ENCODE assay signal across 8 cellular contexts in genomic region chr14:24297190-24297964, GRCh38. TPM values are rescaled to one million over a fixed set of nuclear protein-coding genes. Genes with fewer than 3 reads are reported as not detected.
DNase-seq lines count a peak whose midpoint lies in the region; ATAC-seq and TF ChIP-seq lines count a peak whose summit lies in the region.

No MANE protein-coding gene starts in this region.

- intact Hi-C loops in MCF 10A (cut with micrococcal nuclease): loop anchor here (1.0 to 5.0 kb wide), 4 partner anchors 26 to 190 kb away; partner anchors contain the start of genes MDP1 and RABGGTA
- intact Hi-C loops in naive thymus-derived CD4-positive, alpha-beta T cell (cut with micrococcal nuclease): loop anchor here (1.0 to 5.0 kb wide), 8 partner anchors 11 to 285 kb away; partner anchors contain the start of gene MDP1 (in 2 of the 2)

- DNase-seq in activated CD4-positive, alpha-beta T cell treated with anti-CD3 and anti-CD28 coated beads, Interleukin-2, amount 10 ng/mL, durations not matched to agents 7 days and 5 days: no peak
- DNase-seq in activated CD4-positive, alpha-beta T cell treated with anti-CD3 and anti-CD28 coated beads, Interleukin-2, amount 50 U/mL, for 48 hours: no peak
- DNase-seq in HEK293T (ENCODE audit: extremely low spot score) (peak; percentile 47), NCI-H2171 treated with DMSO at 0.1 percent for 48 hours (lab: John Stamatoyannopoulos, UW) (peak; percentile 63), MCF 10A (ENCODE audit: unreplicated experiment) (peak; percentile 71), SKM-1 (lab: John Stamatoyannopoulos, UW; ENCODE audit: unreplicated experiment) (no peak)
- DNase-seq in naive thymus-derived CD4-positive, alpha-beta T cell: no peak
- DNase-seq in stimulated activated CD4-positive, alpha-beta T cell treated with anti-CD3 and anti-CD28 coated beads, Interleukin-4, amount 100 ng/mL, for 24 hours: no peak

- no peak for ATAC-seq in naive thymus-derived CD4-positive, alpha-beta T cell

- CTCF ChIA-PET in activated CD4-positive, alpha-beta T cell treated with anti-CD3 and anti-CD28 coated beads, Interleukin-2, amount 10 ng/mL, durations not matched to agents 7 days and 5 days (lab: Charles Lee): interaction anchor here (0.6 to 8.7 kb wide), 27 partner anchors 7 to 139 kb away, joined by 3 to 111 read pairs (median 5); partner anchors contain the start of genes ADCY4, CIDEB, IPO4 and KHNYN
- CTCF ChIA-PET in HEK293T (lab: Yijun Ruan, JAX): interaction anchor here (0.6 to 5.6 kb wide), 17 partner anchors 10 to 1409 kb away, joined by 3 to 69 read pairs (median 4); partner anchors contain the start of genes CIDEB, MDP1, RABGGTA and TINF2
- CTCF ChIA-PET in MCF 10A (lab: Yijun Ruan, JAX): interaction anchor here (0.6 to 11.2 kb wide), 33 partner anchors 8 to 976 kb away, joined by 3 to 414 read pairs (median 4); partner anchors contain the start of genes CHMP4A, CIDEB, GMPR2 and IRF9
- CTCF ChIA-PET in naive thymus-derived CD4-positive, alpha-beta T cell (lab: Charles Lee): interaction anchor here (0.7 to 9.4 kb wide), 20 partner anchors 11 to 665 kb away, joined by 3 to 140 read pairs (median 4); partner anchors contain the start of genes CIDEB, LTB4R, LTB4R2 and RABGGTA

- no peaks in the 10 kb centered on the region for H3K9me3 Mint-ChIP-seq in activated CD4-positive, alpha-beta T cell treated with anti-CD3 and anti-CD28 coated beads, Interleukin-2, amount 10 ng/mL, durations not matched to agents 7 days and 5 days
- no peaks in the 10 kb centered on the region for H3K9me3 Mint-ChIP-seq in MCF 10A (ENCODE audit: unreplicated experiment)
- peaks cover 0 to 5% (median 0%) of the 10 kb centered on the region in 11 donors for H3K9me3 Mint-ChIP-seq in naive thymus-derived CD4-positive, alpha-beta T cell

- no peak overlapping the region for H3K4me3 ChIP-seq in naive thymus-derived CD4-positive, alpha-beta T cell (ENCODE audit: low read length)

- no peaks in the 10 kb centered on the region for H3K27me3 Mint-ChIP-seq in activated CD4-positive, alpha-beta T cell treated with anti-CD3 and anti-CD28 coated beads, Interleukin-2, amount 10 ng/mL, durations not matched to agents 7 days and 5 days
- H3K27me3 Mint-ChIP-seq in MCF 10A (ENCODE audit: insufficient read depth, unreplicated experiment): no peaks in the 10 kb centered on the region
- no peaks in the 10 kb centered on the region for H3K27me3 Mint-ChIP-seq in naive thymus-derived CD4-positive, alpha-beta T cell

- no peaks in the 10 kb centered on the region for H3K9me3 ChIP-seq in naive thymus-derived CD4-positive, alpha-beta T cell (ENCODE audit: control insufficient read depth in 2 of 3, low read length in 3 of 3)

- peaks cover 28% of the 10 kb centered on the region for H3K36me3 Mint-ChIP-seq in activated CD4-positive, alpha-beta T cell treated with anti-CD3 and anti-CD28 coated beads, Interleukin-2, amount 10 ng/mL, durations not matched to agents 7 days and 5 days (ENCODE audit: low read depth)
- H3K36me3 Mint-ChIP-seq in MCF 10A (ENCODE audit: insufficient read depth, unreplicated experiment): peaks cover 64% of the 10 kb centered on the region
- peaks cover 0 to 27% (median 13%) of the 10 kb centered on the region in 5 donors for H3K36me3 Mint-ChIP-seq in naive thymus-derived CD4-positive, alpha-beta T cell

- POLR2A ChIA-PET in activated CD4-positive, alpha-beta T cell treated with anti-CD3 and anti-CD28 coated beads, Interleukin-2, amount 10 ng/mL, durations not matched to agents 7 days and 5 days (lab: Charles Lee): interaction anchor here (0.6 to 1.9 kb wide), 2 partner anchors 55 to 88 kb away, joined by 5 to 10 read pairs; partner anchors contain the start of gene TINF2
- POLR2A ChIA-PET in HEK293T (lab: Yijun Ruan, JAX) (interaction anchor here (1.0 to 8.8 kb wide), 9 partner anchors 16 to 139 kb away, joined by 3 to 139 read pairs (median 4); partner anchors contain the start of genes CHMP4A, GMPR2, RABGGTA and TINF2), MCF 10A (lab: Yijun Ruan, JAX) (interaction anchor here (0.5 to 7.6 kb wide), 24 partner anchors 8 to 189 kb away, joined by 3 to 187 read pairs (median 4); partner anchors contain the start of genes CHMP4A, CIDEB, DCAF11 and GMPR2)
- POLR2A ChIA-PET in naive thymus-derived CD4-positive, alpha-beta T cell (lab: Charles Lee): interaction anchor here (0.6 to 8.7 kb wide), 11 partner anchors 14 to 245 kb away, joined by 3 to 125 read pairs (median 4); partner anchors contain the start of genes CARMIL3, CBLN3, CIDEB and KHNYN

- H3K4me1 Mint-ChIP-seq in activated CD4-positive, alpha-beta T cell treated with anti-CD3 and anti-CD28 coated beads, Interleukin-2, amount 10 ng/mL, durations not matched to agents 7 days and 5 days: peaks cover 53% of the 10 kb centered on the region
- H3K4me1 Mint-ChIP-seq in MCF 10A (ENCODE audit: insufficient read depth, unreplicated experiment): peaks cover 33% of the 10 kb centered on the region
- peaks cover 28 to 67% (median 55%) of the 10 kb centered on the region in 7 donors for H3K4me1 Mint-ChIP-seq in naive thymus-derived CD4-positive, alpha-beta T cell

- H3K27me3 ChIP-seq in naive thymus-derived CD4-positive, alpha-beta T cell (ENCODE audit: control insufficient read depth in 2 of 2, insufficient read depth in 2 of 2, low read length in 2 of 2): no peaks in the 10 kb centered on the region

- H3K27ac Mint-ChIP-seq in activated CD4-positive, alpha-beta T cell treated with anti-CD3 and anti-CD28 coated beads, Interleukin-2, amount 10 ng/mL, durations not matched to agents 7 days and 5 days: peak overlapping the region; percentile 84
- peak overlapping the region; percentile 11 for H3K27ac Mint-ChIP-seq in MCF 10A (ENCODE audit: low read depth, unreplicated experiment)
- peak overlapping the region; percentile 73 to 95 (median 89) for H3K27ac Mint-ChIP-seq in naive thymus-derived CD4-positive, alpha-beta T cell

- H3K4me3 Mint-ChIP-seq in activated CD4-positive, alpha-beta T cell treated with anti-CD3 and anti-CD28 coated beads, Interleukin-2, amount 10 ng/mL, durations not matched to agents 7 days and 5 days: peak overlapping the region; percentile 24
- H3K4me3 Mint-ChIP-seq in MCF 10A (ENCODE audit: unreplicated experiment): peak overlapping the region; percentile 22
- peak overlapping the region; percentile 16 to 89 (median 52) for H3K4me3 Mint-ChIP-seq in naive thymus-derived CD4-positive, alpha-beta T cell

- H3K4me1 ChIP-seq in naive thymus-derived CD4-positive, alpha-beta T cell (ENCODE audit: control insufficient read depth in 2 of 2, insufficient read depth in 2 of 2, low read length in 2 of 2): peaks cover 19 to 43% of the 10 kb centered on the region in 2 donors

- peak; percentile 43 for TF ChIP-seq CTCF in MCF 10A (IDR thresholded peaks at IDR 0.05; ENCODE audit: unreplicated experiment)

- peak overlapping the region; percentile 62 for H3K27ac ChIP-seq in naive thymus-derived CD4-positive, alpha-beta T cell (ENCODE audit: low read depth, low read length)

- no TSS peak for BruUV-seq in MCF 10A (replicated peaks; lab: Mats Ljungman, UMichigan)

- H3K36me3 ChIP-seq in naive thymus-derived CD4-positive, alpha-beta T cell (ENCODE audit: control insufficient read depth in 2 of 3, insufficient read depth in 3 of 3, low read length in 3 of 3): peaks cover 18 to 34% (median 22%) of the 10 kb centered on the region in 3 experiments

TF ChIP-seq in HEK293T, 16 proteins besides CTCF, POLR2A, EP300 and RAD21:
- no peak for TF ChIP-seq NFRKB (IDR thresholded peaks at IDR 0.05)
- 0 out of 2 replicates have a peak, but pooled peaks have one; percentile 16 for TF ChIP-seq ELF4 (IDR thresholded peaks at IDR 0.05)
- TF ChIP-seq PKNOX1 (IDR thresholded peaks at IDR 0.05): no peak

RNA-seq across cellular contexts. Expression of gene DHRS1, which starts 2.2 kb away (rescaled TPM):
- total RNA-seq in activated CD4-positive, alpha-beta T cell treated with anti-CD3 and anti-CD28 coated beads, Interleukin-2, amount 10 ng/mL, durations not matched to agents 7 days and 5 days: 10 to 100 TPM; 31.7 to 35.0 TPM
- total RNA-seq in MCF 10A (2022): 29.2 and 29.7 TPM in 2 replicates
- 10 to 100 TPM; 25.2 to 37.0 (median 33.3) TPM for total RNA-seq in naive thymus-derived CD4-positive, alpha-beta T cell
- polyA plus RNA-seq in naive thymus-derived CD4-positive, alpha-beta T cell: 10 to 100 TPM; 21.3 to 38.4 TPM

RNA-seq across cellular contexts. Expression of gene NOP9, which starts 2.3 kb away (rescaled TPM):
- total RNA-seq in activated CD4-positive, alpha-beta T cell treated with anti-CD3 and anti-CD28 coated beads, Interleukin-2, amount 10 ng/mL, durations not matched to agents 7 days and 5 days: 10 to 100 TPM; 30.8 to 35.2 TPM
- 29.8 and 31.9 TPM in 2 replicates for total RNA-seq in MCF 10A (2022)
- 10 to 100 TPM; 22.7 to 39.5 (median 29.8) TPM for total RNA-seq in naive thymus-derived CD4-positive, alpha-beta T cell
- polyA plus RNA-seq in naive thymus-derived CD4-positive, alpha-beta T cell: 1 to 10 TPM; 1.7 to 1.8 TPM

RNA-seq across cellular contexts. Expression of gene CIDEB, which starts 10.4 kb away (rescaled TPM):
- total RNA-seq in activated CD4-positive, alpha-beta T cell treated with anti-CD3 and anti-CD28 coated beads, Interleukin-2, amount 10 ng/mL, durations not matched to agents 7 days and 5 days: 10 to 100 TPM; 28.7 to 30.9 TPM
- total RNA-seq in MCF 10A (2022): 0.52 and 1.3 TPM in 2 replicates
- 10 to 100 TPM; 16.4 to 31.5 (median 22.7) TPM for total RNA-seq in naive thymus-derived CD4-positive, alpha-beta T cell
- 10 to 100 TPM; 18.7 to 19.3 TPM for polyA plus RNA-seq in naive thymus-derived CD4-positive, alpha-beta T cell

RNA-seq across cellular contexts. Expression of gene LTB4R2, which starts 12.6 kb away (rescaled TPM):
- 10 to 100 TPM; 18.6 to 21.7 TPM for total RNA-seq in activated CD4-positive, alpha-beta T cell treated with anti-CD3 and anti-CD28 coated beads, Interleukin-2, amount 10 ng/mL, durations not matched to agents 7 days and 5 days
- 21.7 and 23.8 TPM in 2 replicates for total RNA-seq in MCF 10A (2022)
- total RNA-seq in naive thymus-derived CD4-positive, alpha-beta T cell: 10 to 100 TPM; 13.9 to 26.8 (median 17.5) TPM
- polyA plus RNA-seq in naive thymus-derived CD4-positive, alpha-beta T cell: 1 to 10 TPM; 2.1 to 2.7 TPM

RNA-seq across cellular contexts. Expression of gene LTB4R, which starts 13.9 kb away (rescaled TPM):
- total RNA-seq in activated CD4-positive, alpha-beta T cell treated with anti-CD3 and anti-CD28 coated beads, Interleukin-2, amount 10 ng/mL, durations not matched to agents 7 days and 5 days: 10 to 100 TPM; 26.6 to 28.3 TPM
- total RNA-seq in MCF 10A (2022): 15.8 and 19.9 TPM in 2 replicates
- total RNA-seq in naive thymus-derived CD4-positive, alpha-beta T cell: 10 to 100 TPM; 14.1 to 28.8 (median 26.3) TPM
- 1 to 10 TPM; 9.1 to 9.4 TPM for polyA plus RNA-seq in naive thymus-derived CD4-positive, alpha-beta T cell

Comparison
In these comparisons a context has a peak if more than half of its experiments do, and no peak if none do; other contexts are left out.
1. DNase-seq: peak in HEK293T (single experiment), NCI-H2171 treated with DMSO at 0.1 percent for 48 hours (single experiment) and MCF 10A (single experiment); none in activated CD4-positive, alpha-beta T cell treated with anti-CD3 and anti-CD28 coated beads, Interleukin-2, amount 10 ng/mL, durations not matched to agents 7 days and 5 days (single experiment), activated CD4-positive, alpha-beta T cell treated with anti-CD3 and anti-CD28 coated beads, Interleukin-2, amount 50 U/mL, for 48 hours (0 of 2), naive thymus-derived CD4-positive, alpha-beta T cell (0 of 9), SKM-1 (single experiment) and stimulated activated CD4-positive, alpha-beta T cell treated with anti-CD3 and anti-CD28 coated beads, Interleukin-4, amount 100 ng/mL, for 24 hours (single experiment).
2. H3K27ac Mint-ChIP-seq: peak in every context shown above with its lines; median percentile 89 in naive thymus-derived CD4-positive, alpha-beta T cell; 84 in activated CD4-positive, alpha-beta T cell treated with anti-CD3 and anti-CD28 coated beads, Interleukin-2, amount 10 ng/mL, durations not matched to agents 7 days and 5 days; 11 in MCF 10A.
3. Peak in every context shown above with its lines, with median percentiles within 50 percentile points of each other: H3K4me3 Mint-ChIP-seq.